8 cellular contexts compared by ENCODE assay signal in genomic region chr12:53701518-53702264, GRCh38. TPM values are rescaled to one million over a fixed set of nuclear protein-coding genes. Genes with fewer than 3 reads are reported as not detected.
DNase-seq lines count a peak whose midpoint lies in the region; ATAC-seq and TF ChIP-seq lines count a peak whose summit lies in the region.

No MANE protein-coding gene starts in this region.

- ATAC-seq in GM19023 (IDR thresholded peaks at IDR 0.05; ENCODE audit: unreplicated experiment) (peak; percentile 69), GM21381 (IDR thresholded peaks at IDR 0.05; ENCODE audit: unreplicated experiment) (no peak)

- intact Hi-C loops in sigmoid colon (cut with DNase I), result loop anchor here (1.0 to 2.0 kb wide), 2 partner anchors 41 to 45 kb away; no protein-coding TSS in a partner anchor

- no peak overlapping the region for H3K27ac ChIP-seq in AG04450 (ENCODE audit: low read depth, low read length)
- no peak overlapping the region for H3K27ac ChIP-seq in right atrium auricular region
- no peak overlapping the region for H3K27ac ChIP-seq in sigmoid colon

- TF ChIP-seq EP300 in sigmoid colon (IDR thresholded peaks at IDR 0.05), result no peak

- H3K27me3 ChIP-seq in AG04450 (ENCODE audit: control insufficient read depth, insufficient read depth, low read length) (peaks cover 52% of the 10 kb centered on the region), right atrium auricular region (peaks cover 0 to 9% of the 10 kb centered on the region in 2 donors), sigmoid colon (peaks cover 16 to 88% (median 56%) of the 10 kb centered on the region in 3 donors)

- H3K4me3 ChIP-seq in AG04450 (ENCODE audit: low read depth, low read length) (no peak overlapping the region), right atrium auricular region (no peak overlapping the region), sigmoid colon (no peak overlapping the region)

- TF ChIP-seq CTCF in AG04450 (IDR thresholded peaks at IDR 0.05; ENCODE audit: low read depth, low read length) (peak; percentile 95), right atrium auricular region (IDR thresholded peaks at IDR 0.05) (peak; percentile 78 to 93), sigmoid colon (IDR thresholded peaks at IDR 0.05) (peak; percentile 75 to 86 (median 84))

- DNase-seq in AG04450 (ENCODE audit: low read depth, low spot score), result peak; percentile 30
- peak; percentile 24 for DNase-seq in NCI-H1105 (lab: John Stamatoyannopoulos, UW)
- peak; percentile 41 for DNase-seq in T-helper 22 cell (ENCODE audit: low read depth)
- peak; percentile 37 for DNase-seq in amniotic stem cell (lab: John Stamatoyannopoulos, UW)
- peak; percentile 86 for DNase-seq in right atrium auricular region (ENCODE audit: low spot score)
- peak; percentile 89 for DNase-seq in sigmoid colon

- H3K9me3 ChIP-seq in AG04450 (ENCODE audit: control insufficient read depth, insufficient read depth, low read length), result no peaks in the 10 kb centered on the region; the same call in 1 of the 2 replicates
- H3K9me3 ChIP-seq in right atrium auricular region, result no peaks in the 10 kb centered on the region
- no peaks in the 10 kb centered on the region for H3K9me3 ChIP-seq in sigmoid colon

- WGBS in sigmoid colon, 2 donors, result 2% methylated on average over 8 of the region's 8 CpGs

- H3K36me3 ChIP-seq in right atrium auricular region, result no peaks in the 10 kb centered on the region
- no peaks in the 10 kb centered on the region for H3K36me3 ChIP-seq in sigmoid colon

- POLR2A ChIA-PET in AG04450 (lab: Yijun Ruan, JAX), result interaction anchor here (0.8 kb wide), 1 partner anchor 42 kb away, joined by 6 read pairs; no protein-coding TSS in a partner anchor

- TF ChIP-seq POLR2A in sigmoid colon (IDR thresholded peaks at IDR 0.05), result no peak

- CTCF ChIA-PET in AG04450 (lab: Charles Lee), result interaction anchor here (0.6 to 10.0 kb wide), 30 partner anchors 8 to 557 kb away, joined by 3 to 518 read pairs (median 5); partner anchors contain the start of genes AAAS, CALCOCO1 and CISTR

- peaks cover 0 to 6% of the 10 kb centered on the region in 2 donors for H3K4me1 ChIP-seq in right atrium auricular region
- peaks cover 0 to 4% (median 2%) of the 10 kb centered on the region in 4 donors for H3K4me1 ChIP-seq in sigmoid colon

RNA-seq across cellular contexts. Expression of gene CALCOCO1, which starts 25.6 kb away (rescaled TPM):
- 124 and 128 TPM in 2 replicates for polyA plus RNA-seq in AG04450 (2011; rRNA removed)
- polyA minus RNA-seq in AG04450 (2011; rRNA and poly(A)+ RNA removed), result 119 and 123 TPM in 2 replicates
- total RNA-seq in right atrium auricular region, result 100 to 1,000 TPM; 182 to 232 TPM
- total RNA-seq in sigmoid colon, result 100 to 1,000 TPM; 232 to 322 (median 303) TPM
- 10 to 100 TPM; 24.0 to 59.5 (median 54.7) TPM for polyA plus RNA-seq in sigmoid colon

RNA-seq across cellular contexts. Expression of gene ATP5MC2, which starts 25.8 kb away (rescaled TPM):
- 261 and 433 TPM in 2 replicates for polyA plus RNA-seq in AG04450 (2011; rRNA removed)
- 761 and 1,133 TPM in 2 replicates for polyA minus RNA-seq in AG04450 (2011; rRNA and poly(A)+ RNA removed)
- 100 to 1,000 TPM; 481 to 659 TPM for total RNA-seq in right atrium auricular region
- total RNA-seq in sigmoid colon, result 100 to 1,000 TPM; 409 to 571 (median 531) TPM
- polyA plus RNA-seq in sigmoid colon, result 100 to 1,000 TPM; 535 to 828 (median 574) TPM

RNA-seq across cellular contexts. Expression of gene CISTR, which starts 50.1 kb away (rescaled TPM):
- polyA plus RNA-seq in AG04450 (2011; rRNA removed) (not detected in 2 replicates), sigmoid colon (not detected)
- polyA minus RNA-seq in AG04450 (2011; rRNA and poly(A)+ RNA removed), result not detected in 2 replicates
- total RNA-seq in right atrium auricular region (1 to 10 TPM in 1 of 2 donors, not detected in 1; 3.7 TPM), sigmoid colon (not detected)

Comparison
In these comparisons a context has a peak if more than half of its experiments do, and no peak if none do; other contexts are left out.
1. DNase-seq: peak in every context shown above with its lines; median percentile 89 in sigmoid colon; 86 in right atrium auricular region; 41 in T-helper 22 cell; 37 in amniotic stem cell; 30 in AG04450; 24 in NCI-H1105.